13 cellular contexts compared by ENCODE assay signal in the genomic region with DNA sequence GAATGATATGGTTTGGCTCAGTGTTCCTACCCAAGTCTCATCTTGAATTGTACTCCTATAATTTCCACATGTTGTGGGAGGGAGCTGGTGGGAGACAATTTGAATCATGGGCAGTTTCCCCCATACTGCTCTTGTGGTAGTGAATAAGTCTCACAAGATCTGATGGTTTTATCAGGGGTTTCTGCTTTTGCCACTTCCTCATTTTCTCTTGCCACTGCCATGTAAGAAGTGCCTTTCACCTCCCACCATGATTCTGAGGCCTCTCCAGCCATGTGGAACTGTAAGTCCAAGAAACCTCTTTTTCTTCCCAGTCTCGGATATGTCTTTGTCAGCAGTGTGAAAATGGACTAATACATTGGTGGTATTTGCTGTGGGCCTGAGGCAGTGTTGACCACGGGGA. TPM values are rescaled to one million over a fixed set of nuclear protein-coding genes. Genes with fewer than 3 reads are reported as not detected.
A peak's percentile ranks its signal among the peaks of the same experiment; 100 is the strongest.
DNase-seq lines count a peak whose midpoint lies in the region; ATAC-seq, FAIRE-seq and TF ChIP-seq lines count a peak whose summit lies in the region.
"Not testable (repeated sequence)": the region's sequence is repeated elsewhere in the genome, so short reads cannot be mapped to it uniquely, and the experiment has no call there.
"Had no signal": no experiment of that assay in that cellular context is flagged by ENCODE, and none has a peak within 500 bp of the region (broad histone marks: within the 10 kb centered on the region; RNA-seq: fewer than 3 reads in every experiment).

No MANE protein-coding gene starts in this region.

- not testable (repeated sequence) for H3K79me2 ChIP-seq in Karpas-422 (ENCODE audit: low read length); PC-9 (ENCODE audit: low read depth); GM12878 (ENCODE audit: control insufficient read depth, insufficient read depth, low read length)

- TF ChIP-seq CTCF in PC-9 (conservative IDR thresholded peaks at IDR 0.05); GM12878 (IDR thresholded peaks at IDR 0.05 in 2 of 3, conservative IDR thresholded peaks at IDR 0.05 in 1 of 3; ENCODE audit: control insufficient read depth in 2 of 3, extremely low read depth in 1 of 3, insufficient read depth in 1 of 3, low read depth in 3 of 3, low read length in 3 of 3); MCF 10A (IDR thresholded peaks at IDR 0.05; ENCODE audit: unreplicated experiment): not testable (repeated sequence)

- H3K27ac Mint-ChIP-seq in MCF 10A (ENCODE audit: low read depth, unreplicated experiment): peak overlapping the region; percentile 60

- not testable (repeated sequence) for H2AFZ ChIP-seq in Karpas-422 (ENCODE audit: low read length); GM12878 (ENCODE audit: control insufficient read depth, low read depth, low read length)
- peak overlapping the region; percentile 49; the same call in 1 of the 2 replicates for H2AFZ ChIP-seq in PC-9

- in situ Hi-C loops in GM12878 (cut with MboI): not testable (repeated sequence)

- H3K9me3 ChIP-seq in Karpas-422 (ENCODE audit: low read length): peaks cover 19% of the 10 kb centered on the region
- H3K9me3 ChIP-seq in PC-9 (ENCODE audit: insufficient read depth, low read depth); GM12878 (replicated peaks; ENCODE audit: control insufficient read depth, insufficient read depth, low read length): not testable (repeated sequence)

- WGBS in GM12878 (ENCODE audit: insufficient coverage, insufficient replicate concordance, low lambda C conversion rate, missing lambda C conversion rate): 3% methylated on average over 2 of the region's 2 CpGs

- CTCF ChIA-PET in PC-9 (lab: Charles Lee); GM12878 (lab: Yijun Ruan, JAX); MCF 10A (lab: Yijun Ruan, JAX): not testable (repeated sequence)

- not testable (repeated sequence) for DNase-seq in GM12891 (ENCODE audit: insufficient read length, low spot score); PC-9; GM12878 (ENCODE audit: low read depth, low spot score); MCF 10A (ENCODE audit: unreplicated experiment); epithelial cell of prostate (ENCODE audit: low read depth, low spot score)
- DNase-seq in Karpas-422 (peak; percentile 14), OCI-M1 (lab: John Stamatoyannopoulos, UW) (peak; percentile 11)

- H4K20me1 ChIP-seq in Karpas-422 (ENCODE audit: insufficient read depth, low read depth, low read length); PC-9 (ENCODE audit: insufficient read depth); GM12878 (ENCODE audit: control insufficient read depth, insufficient read depth): not testable (repeated sequence)

- not testable (repeated sequence) for H3K9ac ChIP-seq in Karpas-422 (ENCODE audit: low read length); GM12878 (ENCODE audit: control insufficient read depth, insufficient read depth, low read length)

- H3K36me3 ChIP-seq in Karpas-422 (ENCODE audit: insufficient read depth, low read length); PC-9 (ENCODE audit: low read depth); GM12878 (ENCODE audit: control insufficient read depth in 2 of 2, insufficient read depth in 2 of 2, low read length in 1 of 2): not testable (repeated sequence)

- not testable (repeated sequence) for H3K36me3 Mint-ChIP-seq in MCF 10A (ENCODE audit: insufficient read depth, unreplicated experiment)

- not testable (repeated sequence) for H3K4me3 ChIP-seq in Karpas-422 (ENCODE audit: low read length); PC-9; GM12878

- FAIRE-seq in GM12891 (lab: Jason Lieb, UNC); GM12878 (lab: Jason Lieb, UNC): not testable (repeated sequence)

- peaks cover 10% of the 10 kb centered on the region for H3K9me3 Mint-ChIP-seq in MCF 10A (ENCODE audit: unreplicated experiment)

- SMC1A ChIA-PET in GM12878 (lab: Charles Lee; ENCODE audit: uncharacterized antibody, unreplicated experiment): interaction anchor here (0.8 kb wide), 1 partner anchor 350 kb away, joined by 3 read pairs; no protein-coding TSS in a partner anchor

- not testable (repeated sequence) for H3F3A ChIP-seq in PC-9 (ENCODE audit: insufficient read depth, low read depth)

- not testable (repeated sequence) for H3K27ac ChIP-seq in Karpas-422 (ENCODE audit: low read length); GM12878 (ENCODE audit: control insufficient read depth, insufficient read depth)
- H3K27ac ChIP-seq in PC-9 (peak overlapping the region; percentile 58), epithelial cell of prostate (peak overlapping the region; percentile 19)

- not testable (repeated sequence) for H3K27me3 Mint-ChIP-seq in MCF 10A (ENCODE audit: insufficient read depth, unreplicated experiment)

- not testable (repeated sequence) for H3K4me2 ChIP-seq in Karpas-422 (ENCODE audit: low read depth, low read length, poor library complexity, severe bottlenecking); PC-9; GM12878 (ENCODE audit: control insufficient read depth, insufficient read depth)

- intact Hi-C loops in PC-9 (cut with micrococcal nuclease; ENCODE audit: unreplicated experiment); GM12878 (cut with micrococcal nuclease; ENCODE audit: unreplicated experiment); MCF 10A (cut with micrococcal nuclease): not testable (repeated sequence)

- TF ChIP-seq RAD21 in GM12878 (IDR thresholded peaks at IDR 0.05; ENCODE audit: insufficient read depth, low read depth, low read length): not testable (repeated sequence)

- not testable (repeated sequence) for TF ChIP-seq POLR2A in GM12891 (IDR thresholded peaks at IDR 0.05; ENCODE audit: low read depth, low read length); GM12878 (IDR thresholded peaks at IDR 0.05; ENCODE audit: low read depth, low read length)

- peaks cover 19% of the 10 kb centered on the region for H3K4me1 Mint-ChIP-seq in MCF 10A (ENCODE audit: insufficient read depth, unreplicated experiment)

- not testable (repeated sequence) for H3K27me3 ChIP-seq in Karpas-422 (ENCODE audit: low read length); PC-9 (ENCODE audit: insufficient read depth, low read depth); GM12878 (replicated peaks in 1 of 2; ENCODE audit: control insufficient read depth in 2 of 2, insufficient read depth in 2 of 2, low read length in 1 of 2)

- not testable (repeated sequence) for BruUV-seq in PC-9 (replicated peaks; lab: Mats Ljungman, UMichigan); GM12878 (replicated peaks; lab: Mats Ljungman, UMichigan); MCF 10A (replicated peaks; lab: Mats Ljungman, UMichigan)

- POLR2A ChIA-PET in PC-9 (lab: Charles Lee; ENCODE audit: unreplicated experiment); GM12878 (lab: Charles Lee): not testable (repeated sequence)
- POLR2A ChIA-PET in MCF 10A (lab: Yijun Ruan, JAX): interaction anchor here (1.0 kb wide), 1 partner anchor 9 kb away, joined by 3 read pairs; no protein-coding TSS in a partner anchor

- H3K9me2 ChIP-seq in Karpas-422 (replicated peaks; ENCODE audit: insufficient read depth, low read length); PC-9 (ENCODE audit: insufficient read depth): not testable (repeated sequence)

- H3K4me3 Mint-ChIP-seq in MCF 10A (ENCODE audit: unreplicated experiment): not testable (repeated sequence)

- not testable (repeated sequence) for ATAC-seq in GM12878

- H3K4me1 ChIP-seq in Karpas-422 (ENCODE audit: low read length); GM12878 (ENCODE audit: control insufficient read depth, insufficient read depth, low read length): not testable (repeated sequence)
- H3K4me1 ChIP-seq in PC-9 (replicated peaks; ENCODE audit: insufficient read depth): peaks cover 15% of the 10 kb centered on the region

- RAD21 ChIA-PET in GM12878 (lab: Charles Lee; ENCODE audit: unreplicated experiment): not testable (repeated sequence)

- not testable (repeated sequence) for TF ChIP-seq EP300 in GM12878 (IDR thresholded peaks at IDR 0.05; ENCODE audit: borderline replicate concordance in 1 of 2, control insufficient read depth in 1 of 2, low read depth in 2 of 2, low read length in 2 of 2)

TF ChIP-seq in GM12891, 5 proteins besides CTCF, POLR2A, EP300 and RAD21:
- TF ChIP-seq SPI1 (IDR thresholded peaks at IDR 0.05; ENCODE audit: low read depth, low read length): peak; percentile 26; the same call in 1 of the 2 replicates
TF ChIP-seq in GM12891: peak in this region for 1; not testable (repeated sequence) for 4.

TF ChIP-seq in GM12878, 131 proteins besides CTCF, POLR2A, EP300 and RAD21:
- TF ChIP-seq SPI1 (IDR thresholded peaks at IDR 0.05; ENCODE audit: borderline replicate concordance, insufficient read depth, low read depth, low read length): peak; percentile 46
TF ChIP-seq in GM12878: peak in this region for 1; not testable (repeated sequence) for 130.

RNA-seq across cellular contexts. Expression of a gene that starts 23.0 kb away (rescaled TPM):
- not detected for polyA plus RNA-seq in GM12891 (2012; ENCODE audit: low read depth, missing spikeins)
- not detected in 2 replicates for total RNA-seq in Karpas-422 (2014; rRNA removed; shearing (Covaris generic); ENCODE audit: low replicate concordance)
- total RNA-seq in PC-9 (2021): not detected in 2 replicates
- total RNA-seq in GM12878 (2013; cell fraction: nucleolus; rRNA removed): not detected in 2 replicates
- total RNA-seq in GM12878 (2014; rRNA removed): not detected in 2 replicates
- total RNA-seq in GM12878 (2014; rRNA removed; fragmentation: Illumina TruSeq; extraction: Trizol): not detected in 2 replicates
- not detected in 2 replicates for total RNA-seq in GM12878 (2021)
- polyA plus RNA-seq in GM12878 (2011; ENCODE audit: low read depth): not detected
- polyA plus RNA-seq in GM12878 (2011; rRNA removed): not detected in 2 replicates
- not detected in 2 replicates for polyA plus RNA-seq in GM12878 (2011; cell fraction: cytosol; rRNA removed)
- not detected in 2 replicates for polyA plus RNA-seq in GM12878 (2011; cell fraction: nucleus; rRNA removed)
- not detected in 2 replicates for polyA plus RNA-seq in GM12878 (2012)
- polyA plus RNA-seq in GM12878 (2014; fragmentation: Illumina TruSeq; extraction: Trizol): not detected in 2 replicates
- polyA plus RNA-seq in GM12878 (2014; fragmentation: Nextera tagmentation; extraction: Ambion mirVana): not detected
- not detected in 2 replicates for polyA plus RNA-seq in GM12878 (2014; rRNA removed)
- polyA plus RNA-seq in GM12878 (2016; fragmentation: Nextera tagmentation; extraction: Ambion mirVana): not detected
- polyA minus RNA-seq in GM12878 (2011; rRNA and poly(A)+ RNA removed): not detected in 2 replicates
- not detected in 2 replicates for polyA minus RNA-seq in GM12878 (2011; cell fraction: cytosol; rRNA and poly(A)+ RNA removed)
- 3.5 TPM in 1 of 2 replicates, not detected in the other for polyA minus RNA-seq in GM12878 (2011; cell fraction: nucleus; rRNA and poly(A)+ RNA removed)
- not detected in 2 replicates for total RNA-seq in MCF 10A (2022)
- total RNA-seq: A673; CD4-positive, alpha-beta memory T cell; CD4-positive, CD25-positive, alpha-beta regulatory T cell; CD8-positive, alpha-beta memory T cell had no signal
- polyA plus RNA-seq: AG04450; CD14-positive monocyte; CD4-positive, alpha-beta memory T cell; CD4-positive, CD25-positive, alpha-beta regulatory T cell; CD8-positive, alpha-beta memory T cell had no signal
